Comparison of ENCODE assay signal across 35 cellular contexts in the genomic region with DNA sequence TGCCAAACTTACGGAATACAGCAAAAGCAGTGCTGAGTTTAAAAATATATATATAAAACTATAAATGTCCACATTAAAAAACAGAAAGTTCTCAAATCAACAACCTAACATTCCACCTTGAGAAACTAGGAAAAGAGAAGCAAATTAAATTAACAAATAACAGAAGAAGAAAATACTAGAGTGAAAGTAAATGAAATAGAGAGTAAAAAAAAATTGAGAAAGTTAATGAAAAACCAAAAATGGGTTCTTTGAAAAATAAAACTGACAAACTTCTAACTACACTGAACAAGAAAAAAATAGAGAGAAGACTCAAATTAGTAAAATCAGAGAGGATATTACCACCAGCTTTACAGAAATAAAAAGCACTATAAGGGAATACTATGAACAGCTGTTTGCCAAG. TPM values are rescaled to one million over a fixed set of nuclear protein-coding genes. Genes with fewer than 3 reads are reported as not detected.
"Had no signal": no experiment of that assay in that cellular context is flagged by ENCODE, and none has a peak within 500 bp of the region (broad histone marks: within the 10 kb centered on the region; RNA-seq: fewer than 3 reads in every experiment).

No MANE protein-coding gene starts in this region.

- H3K4me1 Mint-ChIP-seq: activated B cell treated with CpG ODN at 0.5 μM for 24 hours; activated CD4-positive, alpha-beta T cell treated with anti-CD3 and anti-CD28 coated beads, Interleukin-2, amount 10 ng/mL, durations not matched to agents 24 days and 14 days; activated naive CD4-positive, alpha-beta T cell treated with anti-CD3 and anti-CD28 coated beads, Interleukin-2, amount 10 ng/mL, durations not matched to agents 7 days and 5 days; activated naive CD4-positive, alpha-beta T cell treated with anti-CD3 and anti-CD28 coated beads, Interleukin-2, amount 50 U/mL, for 24 hours; activated naive CD8-positive, alpha-beta T cell treated with anti-CD3 and anti-CD28 coated beads, Interleukin-2, amount 10 ng/mL, durations not matched to agents 7 days and 5 days; brain had no signal

- H3K36me3 Mint-ChIP-seq: activated naive CD4-positive, alpha-beta T cell treated with anti-CD3 and anti-CD28 coated beads, Interleukin-2, amount 10 ng/mL, durations not matched to agents 7 days and 5 days; activated naive CD8-positive, alpha-beta T cell treated with anti-CD3 and anti-CD28 coated beads, Interleukin-2, amount 10 ng/mL, durations not matched to agents 7 days and 5 days; brain had no signal

- DNase-seq: activated B cell treated with CpG ODN at 0.5 μM for 24 hours; activated CD4-positive, alpha-beta memory T cell treated with anti-CD3 and anti-CD28 coated beads for 36 hours; activated CD4-positive, alpha-beta T cell treated with anti-CD3 and anti-CD28 coated beads for 4 hours; activated CD4-positive, alpha-beta T cell treated with anti-CD3 and anti-CD28 coated beads, Interleukin-2, amount 10 ng/mL, durations not matched to agents 24 days and 14 days; activated CD4-positive, alpha-beta T cell treated with anti-CD3 and anti-CD28 coated beads, Interleukin-2, amount 50 U/mL, for 1 hour; activated CD4-positive, alpha-beta T cell treated with anti-CD3 and anti-CD28 coated beads, Interleukin-2, amount 50 U/mL, for 4 hours; activated CD4-positive, CD25-positive, alpha-beta regulatory T cell treated with anti-CD3 and anti-CD28 coated beads, Interleukin-2, amount 50 U/mL, for 72 hours; activated CD8-positive, alpha-beta memory T cell treated with anti-CD3 and anti-CD28 coated beads, Interleukin-2, amount 50 U/mL, for 4 hours; activated CD8-positive, alpha-beta T cell treated with anti-CD3 and anti-CD28 coated beads for 36 hours; activated effector memory CD4-positive, alpha-beta T cell treated with Interleukin-2 at 50 U/mL for 16 hours; activated gamma-delta T cell; activated naive CD4-positive, alpha-beta T cell treated with anti-CD3 and anti-CD28 coated beads, Interleukin-2, amount 10 ng/mL, durations not matched to agents 7 days and 5 days; activated naive CD4-positive, alpha-beta T cell treated with Interleukin-2 at 50 U/mL for 16 hours; activated naive CD8-positive, alpha-beta T cell treated with anti-CD3 and anti-CD28 coated beads, Interleukin-2, amount 10 ng/mL, durations not matched to agents 7 days and 5 days; activated naive CD8-positive, alpha-beta T cell treated with anti-CD3 and anti-CD28 coated beads, Interleukin-2, amount 50 U/mL, for 24 hours; activated T-cell treated with anti-CD3 and anti-CD28 coated beads for 4 hours; activated T-cell treated with anti-CD3 and anti-CD28 coated beads, Interleukin-2, amount 50 U/mL, for 1 hour; activated T-cell treated with anti-CD3 and anti-CD28 coated beads, Interleukin-2, amount 50 U/mL, for 4 hours; amygdala; anterior cingulate cortex; caudate nucleus; cerebellar nuclear complex; T-helper 1 cell; T-helper 2 cell; T-helper 9 cell had no signal

- ATAC-seq: activated CD8-positive, alpha-beta T cell treated with anti-CD3 and anti-CD28 coated beads for 36 hours; activated naive CD8-positive, alpha-beta T cell treated with anti-CD3 and anti-CD28 coated beads, Interleukin-2, amount 50 U/mL, for 24 hours; activated T-cell treated with anti-CD3 and anti-CD28 coated beads, Interleukin-2, amount 50 U/mL, for 4 hours had no signal

- H3K27ac Mint-ChIP-seq: activated B cell treated with CpG ODN at 0.5 μM for 24 hours; activated CD4-positive, alpha-beta memory T cell treated with anti-CD3 and anti-CD28 coated beads for 36 hours; activated CD4-positive, alpha-beta T cell treated with anti-CD3 and anti-CD28 coated beads, Interleukin-2, amount 10 ng/mL, durations not matched to agents 24 days and 14 days; activated CD8-positive, alpha-beta T cell treated with anti-CD3 and anti-CD28 coated beads for 36 hours; activated naive CD4-positive, alpha-beta T cell treated with anti-CD3 and anti-CD28 coated beads, Interleukin-2, amount 10 ng/mL, durations not matched to agents 7 days and 5 days; activated naive CD4-positive, alpha-beta T cell treated with anti-CD3 and anti-CD28 coated beads, Interleukin-2, amount 50 U/mL, for 24 hours; activated naive CD8-positive, alpha-beta T cell; activated naive CD8-positive, alpha-beta T cell treated with anti-CD3 and anti-CD28 coated beads, Interleukin-2, amount 10 ng/mL, durations not matched to agents 7 days and 5 days; activated naive CD8-positive, alpha-beta T cell treated with anti-CD3 and anti-CD28 coated beads, Interleukin-2, amount 50 U/mL, for 24 hours; activated T-helper 2 cell treated with anti-CD3 and anti-CD28 coated beads, Interferon-gamma antibody, Interleukin-2, Interleukin-4, amounts not matched to agents 10 μg/mL and 5 μg/mL and 100 μg/mL, durations not matched to agents 14 hours and 24 hours and 36 hours; brain; T-helper 1 cell treated with Interleukin-12 subunit alpha and Interleukin-12 subunit beta and Interleukin-4 antibody, amounts not matched to agents 30 μg/mL and 1 μg/mL, for 36 hours; T-helper 2 cell treated with Interferon-gamma antibody and Interleukin-4, amounts not matched to agents 5 μg/mL and 100 μg/mL, for 36 hours had no signal

- FAIRE-seq: bronchial epithelial cell, TTC549 had no signal

- H3K27me3 Mint-ChIP-seq: activated CD4-positive, alpha-beta memory T cell treated with anti-CD3 and anti-CD28 coated beads for 36 hours; activated naive CD8-positive, alpha-beta T cell; activated naive CD8-positive, alpha-beta T cell treated with anti-CD3 and anti-CD28 coated beads, Interleukin-2, amount 50 U/mL, for 24 hours; central memory CD8-positive, alpha-beta T cell had no signal

- H3K4me3 Mint-ChIP-seq: activated B cell treated with CpG ODN at 0.5 μM for 24 hours; activated CD4-positive, alpha-beta memory T cell treated with anti-CD3 and anti-CD28 coated beads for 36 hours; activated CD4-positive, alpha-beta T cell treated with anti-CD3 and anti-CD28 coated beads, Interleukin-2, amount 10 ng/mL, durations not matched to agents 24 days and 14 days; activated CD8-positive, alpha-beta T cell treated with anti-CD3 and anti-CD28 coated beads for 36 hours; activated naive CD4-positive, alpha-beta T cell treated with anti-CD3 and anti-CD28 coated beads, Interleukin-2, amount 10 ng/mL, durations not matched to agents 7 days and 5 days; activated naive CD4-positive, alpha-beta T cell treated with anti-CD3 and anti-CD28 coated beads, Interleukin-2, amount 50 U/mL, for 24 hours; activated naive CD8-positive, alpha-beta T cell; activated naive CD8-positive, alpha-beta T cell treated with anti-CD3 and anti-CD28 coated beads, Interleukin-2, amount 10 ng/mL, durations not matched to agents 7 days and 5 days; activated naive CD8-positive, alpha-beta T cell treated with anti-CD3 and anti-CD28 coated beads, Interleukin-2, amount 50 U/mL, for 24 hours; activated T-cell treated with anti-CD3 and anti-CD28 coated beads, Interleukin-2, amount 50 U/mL, for 4 hours; brain; central memory CD8-positive, alpha-beta T cell; T-helper 1 cell treated with Interleukin-12 subunit alpha and Interleukin-12 subunit beta and Interleukin-4 antibody, amounts not matched to agents 30 μg/mL and 1 μg/mL, for 36 hours; T-helper 2 cell treated with Interferon-gamma antibody and Interleukin-4, amounts not matched to agents 5 μg/mL and 100 μg/mL, for 36 hours had no signal

RNA-seq across cellular contexts. Expression of gene RASGEF1A, which starts 22.1 kb away (rescaled TPM):
- total RNA-seq: ascending aorta had no signal
